In the genomic region with DNA sequence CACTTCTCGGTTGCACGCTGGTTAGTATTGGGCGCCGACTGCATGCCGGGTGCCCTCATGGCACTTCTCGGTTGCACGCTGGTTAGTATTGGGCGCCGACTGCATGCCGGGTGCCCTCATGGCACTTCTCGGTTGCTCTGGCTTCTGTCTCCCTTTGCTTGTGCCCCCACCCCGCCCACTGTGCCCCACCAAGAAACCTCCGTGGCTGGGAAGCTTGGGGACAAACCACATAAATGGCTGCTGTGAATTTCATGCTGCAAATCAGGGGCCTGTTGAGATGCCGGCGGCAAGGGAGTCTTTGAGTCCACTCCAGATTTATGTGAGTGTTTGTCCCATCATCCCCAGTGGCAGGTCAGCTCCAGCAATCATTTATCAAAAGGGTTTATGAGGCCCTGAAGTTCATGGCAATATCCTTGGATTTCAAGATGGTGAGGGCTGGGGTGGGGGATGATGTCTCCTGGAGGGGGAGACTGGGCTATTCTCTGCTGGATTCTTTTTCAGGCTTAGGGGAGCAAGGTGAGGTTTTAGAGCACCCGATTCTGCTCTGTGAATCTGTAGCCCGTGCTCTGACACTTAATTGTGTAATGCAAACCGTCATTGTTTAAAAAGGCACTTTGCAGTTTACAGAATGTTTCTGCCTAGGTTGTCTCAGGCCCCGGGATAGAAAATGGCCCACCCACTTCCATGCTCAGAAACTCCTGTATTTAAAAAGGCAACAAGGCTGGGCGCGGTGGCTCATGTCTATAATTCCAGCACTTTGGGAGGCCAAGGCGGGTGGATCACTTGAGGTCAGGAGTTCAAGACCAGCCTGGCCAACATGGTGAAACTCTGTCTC, we compare ENCODE assay signal across 25 cellular contexts. TPM values are rescaled to one million over a fixed set of nuclear protein-coding genes. Genes with fewer than 3 reads are reported as not detected.
"Had no signal": no experiment of that assay in that cellular context is flagged by ENCODE, and none has a peak within 500 bp of the region (broad histone marks: within the 10 kb centered on the region; RNA-seq: fewer than 3 reads in every experiment).

No MANE protein-coding gene starts in this region.

- H3K9me3 ChIP-seq: esophagus squamous epithelium, spleen, tibial artery, vagina had no signal

- H3K4me3 ChIP-seq: cardiac muscle cell, esophagus squamous epithelium, spleen, tibial artery, vagina had no signal

- ATAC-seq: activated CD8-positive, alpha-beta T cell treated with anti-CD3 and anti-CD28 coated beads for 36 hours; activated T-helper 17 cell treated with anti-CD3 and anti-CD28 coated beads, Interleukin-2, amount 50 U/mL, for 72 hours; left lobe of liver; stimulated activated naive B cell treated with anti-CD40 and anti-IgM and Interleukin-4, amounts not matched to agents 10 μg/mL and 1 μg/mL and 100 μg/mL, for 72 hours had no signal

- H3K27me3 ChIP-seq: cardiac muscle cell, tibial artery, vagina had no signal

- DNase-seq: activated CD4-positive, alpha-beta T cell treated with anti-CD3 and anti-CD28 coated beads for 48 hours; activated CD4-positive, CD25-positive, alpha-beta regulatory T cell; activated CD8-positive, alpha-beta T cell treated with anti-CD3 and anti-CD28 coated beads for 36 hours; activated naive CD4-positive, alpha-beta T cell; activated naive CD8-positive, alpha-beta T cell treated with anti-CD3 and anti-CD28 coated beads for 36 hours; activated T-cell treated with anti-CD3 and anti-CD28 coated beads, Interleukin-2, amount 50 U/mL, for 1 hour; amygdala; effector CD8-positive, alpha-beta T cell; esophagus squamous epithelium; hippocampal formation; islet precursor cell; spleen; stimulated activated naive B cell treated with anti-CD40 and anti-IgM and Interleukin-4, amounts not matched to agents 10 μg/mL and 1 μg/mL and 100 μg/mL, for 72 hours; substantia nigra had no signal

- H3K36me3 ChIP-seq: cardiac muscle cell, esophagus squamous epithelium, spleen, tibial artery, vagina had no signal

RNA-seq across cellular contexts. Expression of a gene that starts 51.2 kb away (rescaled TPM):
- total RNA-seq: activated CD8-positive, alpha-beta T cell treated with anti-CD3 and anti-CD28 coated beads for 36 hours; activated naive CD8-positive, alpha-beta T cell treated with anti-CD3 and anti-CD28 coated beads for 36 hours; cardiac muscle cell; chondrocyte; endothelial cell of umbilical vein; esophagus squamous epithelium; left lobe of liver; lung microvascular endothelial cell; neural crest cell; omental fat pad; sciatic nerve; vagina had no signal
- polyA plus RNA-seq: cardiac muscle cell had no signal
